In the genomic region with DNA sequence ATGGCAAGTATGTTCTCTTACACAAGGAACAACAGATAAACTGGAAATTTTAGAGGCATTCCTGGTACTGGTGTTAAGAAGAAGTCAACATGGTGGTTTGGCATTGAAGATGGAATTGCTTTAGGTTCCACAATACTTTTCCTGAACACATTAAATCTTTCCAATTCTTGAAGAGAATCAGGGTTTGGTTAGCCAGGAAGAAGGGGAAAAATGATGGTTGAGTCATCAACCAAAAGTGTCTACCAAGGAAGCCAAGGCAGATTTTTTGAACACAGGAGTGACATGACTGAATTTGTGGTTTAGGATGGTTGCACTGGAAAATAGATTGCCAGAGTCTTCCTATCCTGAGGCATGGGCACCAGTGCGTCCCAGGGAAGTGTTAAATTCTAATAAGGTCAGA, we compare ENCODE assay signal across 18 cellular contexts.
A peak's percentile ranks its signal among the peaks of the same experiment; 100 is the strongest.
DNase-seq lines count a peak whose midpoint lies in the region; ATAC-seq and TF ChIP-seq lines count a peak whose summit lies in the region.
"Had no signal": no experiment of that assay in that cellular context is flagged by ENCODE, and none has a peak within 500 bp of the region (broad histone marks: within the 10 kb centered on the region; RNA-seq: fewer than 3 reads in every experiment).

No MANE protein-coding gene starts in this region.

- H3K27me3 ChIP-seq in mammary epithelial cell (ENCODE audit: insufficient read depth, low read length) (no peaks in the 10 kb centered on the region), breast epithelium (no peaks in the 10 kb centered on the region), HAP-1 (ENCODE audit: low read depth) (no peaks in the 10 kb centered on the region)
- H3K27me3 ChIP-seq: BLaER1 had no signal

- CTCF ChIA-PET in mammary epithelial cell (lab: Charles Lee; ENCODE audit: low non-redundant PET) = no interaction called here

- no peaks in the 10 kb centered on the region for H3K36me3 Mint-ChIP-seq in endothelial cell (ENCODE audit: low read depth, unreplicated experiment)
- H3K36me3 Mint-ChIP-seq: CD14-positive monocyte; CD4-positive, alpha-beta memory T cell had no signal

- H3K4me3 ChIP-seq in mammary epithelial cell (replicated peaks in 1 of 3; ENCODE audit: insufficient read depth in 1 of 3, low read depth in 2 of 3, low read length in 3 of 3) = no peak overlapping the region
- no peak overlapping the region for H3K4me3 ChIP-seq in breast epithelium
- H3K4me3 ChIP-seq in astrocyte of the cerebellum (ENCODE audit: low read depth, low read length) = no peak overlapping the region
- no peak overlapping the region for H3K4me3 ChIP-seq in HAP-1
- H3K4me3 ChIP-seq: A549, BLaER1 had no signal

- no peaks in the 10 kb centered on the region for H3K27me3 Mint-ChIP-seq in endothelial cell (ENCODE audit: unreplicated experiment)
- H3K27me3 Mint-ChIP-seq: CD4-positive, alpha-beta memory T cell had no signal

- dilution Hi-C loops in mammary epithelial cell (cut with HindIII; ENCODE audit: low sequenced_read_pairs) = no loop called here

- no peak overlapping the region for H3K4me2 ChIP-seq in mammary epithelial cell (ENCODE audit: insufficient read depth, low read depth, low read length)
- H3K4me2 ChIP-seq: A549, BLaER1 had no signal

- no peaks in the 10 kb centered on the region for H3K79me2 ChIP-seq in mammary epithelial cell (ENCODE audit: insufficient read depth, low read length)

- H3K27ac ChIP-seq in mammary epithelial cell (ENCODE audit: insufficient read depth, low read depth, low read length) = no peak overlapping the region
- H3K27ac ChIP-seq in breast epithelium = no peak overlapping the region
- H3K27ac ChIP-seq: 22Rv1, A549, BLaER1 had no signal

- TF ChIP-seq CTCF in mammary epithelial cell (conservative IDR thresholded peaks at IDR 0.05 in 1 of 2, IDR thresholded peaks at IDR 0.05 in 1 of 2; ENCODE audit: extremely low read depth in 1 of 2, insufficient read depth in 1 of 2, low read depth in 1 of 2, low read length in 2 of 2) (no peak), breast epithelium (IDR thresholded peaks at IDR 0.05) (no peak), astrocyte of the cerebellum (IDR thresholded peaks at IDR 0.05; ENCODE audit: low read depth, low read length, missing control alignments) (no peak), endothelial cell (IDR thresholded peaks at IDR 0.05; ENCODE audit: unreplicated experiment) (no peak)

- intact Hi-C loops in mammary epithelial cell (cut with micrococcal nuclease) = no loop called here
- intact Hi-C loops in breast epithelium (cut with DNase I; ENCODE audit: low total_unique reads) = no loop called here

- TF ChIP-seq POLR2A in breast epithelium (IDR thresholded peaks at IDR 0.05) = no peak

- H3K9me3 Mint-ChIP-seq in endothelial cell (ENCODE audit: unreplicated experiment) = no peaks in the 10 kb centered on the region

- no peak overlapping the region for H3K9ac ChIP-seq in mammary epithelial cell (ENCODE audit: insufficient read depth, low read length)
- H3K9ac ChIP-seq: BLaER1 had no signal

- no peaks in the 10 kb centered on the region for H3K9me3 ChIP-seq in mammary epithelial cell (replicated peaks; ENCODE audit: insufficient read depth, low read length)
- no peaks in the 10 kb centered on the region for H3K9me3 ChIP-seq in breast epithelium
- no peaks in the 10 kb centered on the region for H3K9me3 ChIP-seq in HAP-1
- H3K9me3 ChIP-seq: A549 had no signal

- WGBS in mammary epithelial cell (ENCODE audit: low coverage, missing lambda C conversion rate) = 9% methylated on average over 1 of the region's 1 CpG

- ATAC-seq in GM18861 (IDR thresholded peaks at IDR 0.05; ENCODE audit: unreplicated experiment) = no peak
- ATAC-seq: A549 had no signal

- H3K36me3 ChIP-seq in mammary epithelial cell (ENCODE audit: insufficient read depth, low read length) (no peaks in the 10 kb centered on the region), breast epithelium (no peaks in the 10 kb centered on the region), HAP-1 (replicated peaks) (no peaks in the 10 kb centered on the region)
- H3K36me3 ChIP-seq: BLaER1 had no signal

- H3K4me1 ChIP-seq in mammary epithelial cell (ENCODE audit: insufficient read depth, low read length) = peaks cover 10% of the 10 kb centered on the region
- no peaks in the 10 kb centered on the region for H3K4me1 ChIP-seq in breast epithelium
- no peaks in the 10 kb centered on the region for H3K4me1 ChIP-seq in HAP-1
- H3K4me1 ChIP-seq: A549, BLaER1 had no signal

- peak; percentile 12 for DNase-seq in mammary epithelial cell
- DNase-seq in breast epithelium (ENCODE audit: low spot score in 2 of 2) = no peak
- peak; percentile 15 for DNase-seq in astrocyte of the cerebellum (ENCODE audit: low read depth)
- peak; percentile 60 for DNase-seq in kidney tubule cell (ENCODE audit: low spot score)
- DNase-seq in HAP-1 (ENCODE audit: low spot score in 2 of 2) = no peak
- no peak for DNase-seq in stimulated activated naive CD4-positive, alpha-beta T cell treated with Interleukin-2 at 50 U/mL for 16 hours (lab: John Stamatoyannopoulos, UW)
- no peak for DNase-seq in endothelial cell (ENCODE audit: low spot score)
- DNase-seq: CD4-positive, alpha-beta memory T cell; DMS153; DMS79; GDM1; GOT3; H7 had no signal

- H3K4me1 Mint-ChIP-seq in endothelial cell (ENCODE audit: unreplicated experiment) = no peaks in the 10 kb centered on the region
- H3K4me1 Mint-ChIP-seq: CD14-positive monocyte; CD4-positive, alpha-beta memory T cell had no signal

- no TSS peak for BruUV-seq in mammary epithelial cell (replicated peaks; lab: Mats Ljungman, UMichigan)

- no peak overlapping the region for H3K27ac Mint-ChIP-seq in endothelial cell (ENCODE audit: unreplicated experiment)
- H3K27ac Mint-ChIP-seq: CD14-positive monocyte; CD4-positive, alpha-beta memory T cell had no signal

- peak overlapping the region; percentile 4 for H2AFZ ChIP-seq in mammary epithelial cell (ENCODE audit: low read depth, low read length)

- no peak overlapping the region for H3K4me3 Mint-ChIP-seq in endothelial cell (ENCODE audit: unreplicated experiment)
- H3K4me3 Mint-ChIP-seq: CD14-positive monocyte; CD4-positive, alpha-beta memory T cell had no signal

- H4K20me1 ChIP-seq in mammary epithelial cell (ENCODE audit: insufficient read depth, low read length) = no peaks in the 10 kb centered on the region
- H4K20me1 ChIP-seq: BLaER1 had no signal

- in situ Hi-C loops in mammary epithelial cell (cut with MboI; ENCODE audit: low sequenced_read_pairs in 2 of 2) = no loop called here
- in situ Hi-C loops in astrocyte of the cerebellum (cut with HindIII; ENCODE audit: low sequenced_read_pairs) = no loop called here
- in situ Hi-C loops in HAP-1 (cut with MboI; ENCODE audit: low sequenced_read_pairs) = no loop called here

Comparison
In these comparisons a context has a peak if more than half of its experiments do, and no peak if none do; other contexts are left out.
1. DNase-seq: peak in mammary epithelial cell (single experiment), astrocyte of the cerebellum (single experiment) and kidney tubule cell (single experiment); none in breast epithelium (0 of 2), HAP-1 (0 of 2), stimulated activated naive CD4-positive, alpha-beta T cell treated with Interleukin-2 at 50 U/mL for 16 hours (single experiment) and endothelial cell (single experiment).